In the genomic region with DNA sequence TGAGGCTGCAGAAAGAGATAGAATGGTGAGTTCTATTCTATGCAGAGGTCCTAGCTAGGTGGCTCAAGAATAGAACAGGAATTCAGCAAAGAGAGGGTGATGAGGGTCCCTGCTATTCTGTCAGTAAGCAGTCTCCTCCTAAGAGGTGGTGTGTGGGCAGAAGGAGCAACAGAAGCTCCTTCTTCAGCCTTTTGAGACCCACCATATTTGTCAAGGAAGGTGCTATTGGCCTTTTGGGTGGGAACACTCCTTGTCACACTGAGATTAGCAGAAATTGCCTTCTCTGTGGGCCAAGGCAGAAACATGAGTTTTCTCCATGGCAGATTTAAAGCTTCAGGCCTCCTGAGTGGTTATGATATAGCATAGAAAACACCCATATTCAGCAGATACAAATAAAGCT, we compare ENCODE assay signal across 20 cellular contexts. TPM values are rescaled to one million over a fixed set of nuclear protein-coding genes. Genes with fewer than 3 reads are reported as not detected.
DNase-seq lines count a peak whose midpoint lies in the region; ATAC-seq, FAIRE-seq and TF ChIP-seq lines count a peak whose summit lies in the region.
"Had no signal": no experiment of that assay in that cellular context is flagged by ENCODE, and none has a peak within 500 bp of the region (broad histone marks: within the 10 kb centered on the region; RNA-seq: fewer than 3 reads in every experiment).

No MANE protein-coding gene starts in this region.

- H3K4me3 Mint-ChIP-seq in HFFc6 = no peak overlapping the region
- H3K4me3 Mint-ChIP-seq: CD4-positive, CD25-positive, alpha-beta regulatory T cell; CD8-positive, alpha-beta memory T cell had no signal

- peaks cover 2% of the 10 kb centered on the region; the same call in 1 of the 2 replicates for H3K27me3 Mint-ChIP-seq in HFFc6 (ENCODE audit: insufficient read depth)
- H3K27me3 Mint-ChIP-seq: CD4-positive, CD25-positive, alpha-beta regulatory T cell; CD8-positive, alpha-beta memory T cell had no signal

- TF ChIP-seq RAD21 in K562 (CRISPR knock-in tag; conservative IDR thresholded peaks at IDR 0.05 in 1 of 2, IDR thresholded peaks at IDR 0.05 in 1 of 2) = no peak

- TF ChIP-seq POLR2A in K562 (conservative IDR thresholded peaks at IDR 0.05) = no peak

- intact Hi-C loops in cardiac septum (cut with DNase I) = no loop called here
- intact Hi-C loops in K562 (cut with micrococcal nuclease) = loop anchor here (10.0 kb wide), 1 partner anchor 180 kb away; no protein-coding TSS in a partner anchor

- in situ Hi-C loops in K562 (cut with MboI) = no loop called here

- CTCF ChIA-PET in K562 (lab: Yijun Ruan, JAX; ENCODE audit: low intra/inter-chr PET ratio) = no interaction called here

- peak; percentile 39; the same call in 2 of the 3 replicates for ATAC-seq in K562
- ATAC-seq in HG02763 (IDR thresholded peaks at IDR 0.05; ENCODE audit: unreplicated experiment) = no peak
- ATAC-seq: GM12878 had no signal

- H3K9me1 ChIP-seq in K562 (ENCODE audit: control insufficient read depth, insufficient read depth, low read length) = no peaks in the 10 kb centered on the region

- FAIRE-seq in K562 (lab: Jason Lieb, UNC) = no peak
- FAIRE-seq: GM12878, GM19239 had no signal

- H3K36me3 Mint-ChIP-seq in HFFc6 (ENCODE audit: low read depth) = no peaks in the 10 kb centered on the region

- TF ChIP-seq CTCF in cardiac muscle cell (IDR thresholded peaks at IDR 0.05; ENCODE audit: low read depth, low read length) = no peak
- TF ChIP-seq CTCF in HFFc6 (IDR thresholded peaks at IDR 0.05) = no peak
- no peak for TF ChIP-seq CTCF in K562 (IDR thresholded peaks at IDR 0.05 in 2 of 3, conservative IDR thresholded peaks at IDR 0.05 in 1 of 3; ENCODE audit: insufficient read depth in 2 of 3, low read depth in 1 of 3, low read length in 3 of 3)

- no peaks in the 10 kb centered on the region for H3K9me3 Mint-ChIP-seq in HFFc6
- H3K9me3 Mint-ChIP-seq: CD8-positive, alpha-beta memory T cell had no signal

- no peak for TF ChIP-seq EP300 in K562 (IDR thresholded peaks at IDR 0.05; ENCODE audit: low read length)

- peaks cover 45% of the 10 kb centered on the region for H3K4me1 Mint-ChIP-seq in HFFc6 (ENCODE audit: low read depth)
- H3K4me1 Mint-ChIP-seq: CD4-positive, CD25-positive, alpha-beta regulatory T cell; CD8-positive, alpha-beta memory T cell had no signal

- DNase-seq in cardiac muscle cell (ENCODE audit: low read depth in 1 of 2, low spot score in 1 of 2) (no peak), cardiac septum (ENCODE audit: low spot score) (no peak), HFFc6 (no peak), K562 (ENCODE audit: extremely low read depth in 1 of 4, low spot score in 3 of 4) (no peak), H7 (no peak), hippocampal formation (lab: John Stamatoyannopoulos, UW) (no peak)
- DNase-seq: ACHN; BE2C; C1 segment of cervical spinal cord; CD4-positive, CD25-positive, alpha-beta regulatory T cell; CD8-positive, alpha-beta memory T cell; COR-L47; DMS 273 treated with DMSO at 0.1 percent for 48 hours; DMS53; DND-41; EL; HCEC 1CT had no signal

- peak overlapping the region; percentile 36 for H3K27ac ChIP-seq in cardiac muscle cell
- H3K27ac ChIP-seq in K562 (ENCODE audit: extremely low read depth, low read depth, low read length) = no peak overlapping the region

- H3K9me3 ChIP-seq in cardiac muscle cell (ENCODE audit: low read depth) = no peaks in the 10 kb centered on the region
- no peaks in the 10 kb centered on the region for H3K9me3 ChIP-seq in K562 (replicated peaks; ENCODE audit: control insufficient read depth, insufficient read depth, low read depth, low read length)
- H3K9me3 ChIP-seq: BE2C had no signal

- H3K4me3 ChIP-seq in cardiac muscle cell (no peak overlapping the region), K562 (no peak overlapping the region), H7 (ENCODE audit: insufficient read depth, low read depth, low read length) (no peak overlapping the region)
- H3K4me3 ChIP-seq: GM12878 had no signal

- H3K27ac Mint-ChIP-seq in HFFc6 = 0 out of 2 replicates have a peak overlapping the region, but pooled peaks have one; percentile 4
- H3K27ac Mint-ChIP-seq: CD4-positive, CD25-positive, alpha-beta regulatory T cell had no signal

- H3K4me1 ChIP-seq in cardiac muscle cell (ENCODE audit: low read depth) (peaks cover 36% of the 10 kb centered on the region), K562 (replicated peaks in 1 of 2; ENCODE audit: control insufficient read depth in 2 of 2, insufficient read depth in 2 of 2, low read length in 2 of 2) (no peaks in the 10 kb centered on the region; a peak in 2 of 5 replicates)
- H3K4me1 ChIP-seq: BE2C had no signal

- H3K79me2 ChIP-seq in K562 (ENCODE audit: control insufficient read depth, insufficient read depth, low read length) = no peaks in the 10 kb centered on the region

- BruUV-seq in K562 (replicated peaks; lab: Mats Ljungman, UMichigan) = no TSS peak

- no peak overlapping the region for H3K9ac ChIP-seq in K562 (ENCODE audit: insufficient read depth in 1 of 2, low read depth in 2 of 2, low read length in 2 of 2)

- H3K36me3 ChIP-seq in cardiac muscle cell (peaks cover 5% of the 10 kb centered on the region), K562 (ENCODE audit: control insufficient read depth, insufficient read depth, low read length) (no peaks in the 10 kb centered on the region), H7 (replicated peaks; ENCODE audit: control insufficient read depth, insufficient read depth, low read length) (no peaks in the 10 kb centered on the region)
- H3K36me3 ChIP-seq: BE2C had no signal

- H2AFZ ChIP-seq in K562 (ENCODE audit: low read depth, low read length) = no peak overlapping the region

- POLR2A ChIA-PET in K562 (lab: Yijun Ruan, JAX) = no interaction called here

- no peaks in the 10 kb centered on the region for H3K27me3 ChIP-seq in cardiac muscle cell
- H3K27me3 ChIP-seq in K562 (ENCODE audit: control insufficient read depth in 2 of 2, insufficient read depth in 2 of 2, low read length in 2 of 2) = no peaks in the 10 kb centered on the region
- no peaks in the 10 kb centered on the region for H3K27me3 ChIP-seq in H7 (ENCODE audit: control insufficient read depth, insufficient read depth, low read length)
- H3K27me3 ChIP-seq: BE2C had no signal

- no peaks in the 10 kb centered on the region for H4K20me1 ChIP-seq in K562 (replicated peaks; ENCODE audit: control insufficient read depth, insufficient read depth, low read length)

- no peak overlapping the region for H3K4me2 ChIP-seq in K562 (ENCODE audit: insufficient read depth, low read length)

TF ChIP-seq in K562, 482 proteins besides CTCF, POLR2A, EP300 and RAD21 (continues in another document):
- TF ChIP-seq, protein P1, sequence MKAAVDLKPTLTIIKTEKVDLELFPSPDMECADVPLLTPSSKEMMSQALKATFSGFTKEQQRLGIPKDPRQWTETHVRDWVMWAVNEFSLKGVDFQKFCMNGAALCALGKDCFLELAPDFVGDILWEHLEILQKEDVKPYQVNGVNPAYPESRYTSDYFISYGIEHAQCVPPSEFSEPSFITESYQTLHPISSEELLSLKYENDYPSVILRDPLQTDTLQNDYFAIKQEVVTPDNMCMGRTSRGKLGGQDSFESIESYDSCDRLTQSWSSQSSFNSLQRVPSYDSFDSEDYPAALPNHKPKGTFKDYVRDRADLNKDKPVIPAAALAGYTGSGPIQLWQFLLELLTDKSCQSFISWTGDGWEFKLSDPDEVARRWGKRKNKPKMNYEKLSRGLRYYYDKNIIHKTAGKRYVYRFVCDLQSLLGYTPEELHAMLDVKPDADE (conservative IDR thresholded peaks at IDR 0.05; ENCODE audit: control insufficient read depth, low read depth, low read length) = no peak
- TF ChIP-seq PHB2 (IDR thresholded peaks at IDR 0.05; ENCODE audit: low read depth) = no peak
- no peak for TF ChIP-seq HNRNPH1 (optimal IDR thresholded peaks at IDR 0.05; ENCODE audit: low read depth, low read length)

RNA-seq across cellular contexts. Expression of a gene that starts 39.4 kb away (rescaled TPM):
- total RNA-seq in cardiac muscle cell (23.1 and 24.3 TPM in 2 replicates), cardiac septum (32.7 TPM), K562 (2014; rRNA removed) (4.5 and 6.3 TPM in 2 replicates), K562 (2014; rRNA removed; fragmentation: Illumina TruSeq; extraction: Trizol) (9.0 and 9.1 TPM in 2 replicates), K562 (2015; rRNA removed; fragmentation: Illumina TruSeq; extraction: Trizol) (7.2 and 8.3 TPM in 2 replicates), K562 (2021) (9.3 and 11.7 TPM in 2 replicates)
- polyA plus RNA-seq in cardiac muscle cell (15.1 and 22.6 TPM in 2 replicates), K562 (2011; rRNA removed) (5.6 and 8.7 TPM in 2 replicates), K562 (2014; fragmentation: Illumina TruSeq; extraction: Trizol) (5.2 and 5.8 TPM in 2 replicates), K562 (2014; fragmentation: Nextera tagmentation; extraction: Ambion mirVana) (1 to 10 TPM; 1.8 to 2.3 TPM), K562 (2014; rRNA removed) (2.7 and 3.2 TPM in 2 replicates)
- 10 to 100 TPM; 14.7 to 21.6 (median 18.5) TPM for total RNA-seq in HFFc6 (2021; fragmentation: NEBNext Ultra II Directional; extraction: Animal tissue kit (Norgen Biotek cat#: 25700))
- 2.9 and 4.2 TPM in 2 replicates for total RNA-seq in K562 (2011; cell fraction: chromatin; rRNA removed; ENCODE audit: low replicate concordance)
- total RNA-seq in K562 (2011; cell fraction: nucleolus; rRNA removed) = 2.5 and 3.5 TPM in 2 replicates
- total RNA-seq in K562 (2011; cell fraction: nucleoplasm; rRNA removed) = 2.7 and 3.7 TPM in 2 replicates
- 1.1 and 2.3 TPM in 2 replicates for polyA plus RNA-seq in K562 (2011; cell fraction: cytosol; rRNA removed)
- 2.2 and 5.6 TPM in 2 replicates for polyA plus RNA-seq in K562 (2011; cell fraction: nucleus; rRNA removed)
- polyA plus RNA-seq in K562 (2012) = 4.5 and 5.8 TPM in 2 replicates
- polyA minus RNA-seq in K562 (2011; rRNA and poly(A)+ RNA removed) = 6.3 and 8.2 TPM in 2 replicates
- polyA minus RNA-seq in K562 (2011; cell fraction: cytosol; rRNA and poly(A)+ RNA removed) = 4.5 and 7.2 TPM in 2 replicates
- polyA minus RNA-seq in K562 (2011; cell fraction: nucleus; rRNA and poly(A)+ RNA removed) = 5.4 and 7.9 TPM in 2 replicates
- total RNA-seq in H7 (2014; rRNA removed; shearing (Covaris generic)) = 44.5 and 48.0 TPM in 2 replicates
